In the genomic region with DNA sequence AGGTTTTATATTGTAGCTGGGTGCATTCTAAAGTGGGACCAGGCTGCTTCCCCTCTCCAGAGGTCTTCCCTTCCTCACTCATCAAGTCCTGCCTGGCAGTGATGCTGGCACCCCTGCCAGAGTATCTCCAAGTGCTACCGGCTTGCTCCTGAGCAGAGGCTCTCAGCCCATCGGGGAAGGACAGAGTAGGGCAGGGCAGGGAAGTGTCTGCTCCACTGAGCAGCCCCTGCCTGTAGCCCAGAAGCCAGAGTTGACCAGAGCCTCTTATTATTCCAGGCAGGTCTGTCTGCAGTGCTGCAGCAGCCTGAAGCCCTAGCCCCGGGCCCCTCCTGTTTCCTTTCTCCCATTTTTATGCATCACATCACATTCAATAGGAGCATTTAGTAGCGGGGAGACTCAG, we compare ENCODE assay signal across 20 cellular contexts. TPM values are rescaled to one million over a fixed set of nuclear protein-coding genes. Genes with fewer than 3 reads are reported as not detected.
DNase-seq lines count a peak whose midpoint lies in the region; ATAC-seq and TF ChIP-seq lines count a peak whose summit lies in the region.
"Had no signal": no experiment of that assay in that cellular context is flagged by ENCODE, and none has a peak within 500 bp of the region (broad histone marks: within the 10 kb centered on the region; RNA-seq: fewer than 3 reads in every experiment).

No MANE protein-coding gene starts in this region.

- H3K4me3 Mint-ChIP-seq in T-helper 1 cell treated with Interleukin-12 subunit alpha and Interleukin-12 subunit beta and Interleukin-4 antibody, amounts not matched to agents 30 μg/mL and 1 μg/mL, for 36 hours, result no peak overlapping the region
- H3K4me3 Mint-ChIP-seq: activated naive CD4-positive, alpha-beta T cell treated with anti-CD3 and anti-CD28 coated beads, Interleukin-2, amount 50 U/mL, for 24 hours; IgD-negative memory B cell had no signal

- H3K4me3 ChIP-seq in RWPE2 (ENCODE audit: severe bottlenecking), result no peak overlapping the region
- no peak overlapping the region for H3K4me3 ChIP-seq in rectal smooth muscle tissue (ENCODE audit: low read length)
- H3K4me3 ChIP-seq: BLaER1 treated with 17β-estradiol and CSF1 and Interleukin-3, amounts not matched to agents 10 nM and 100 nM; body of pancreas; ovary; smooth muscle cell had no signal

- POLR2A ChIA-PET in GM10248 (lab: Yijun Ruan, JAX), result no interaction called here

- TF ChIP-seq CTCF in RWPE2 (IDR thresholded peaks at IDR 0.05; ENCODE audit: poor library complexity, severe bottlenecking) (no peak), GM10248 (IDR thresholded peaks at IDR 0.05; ENCODE audit: control extremely low read depth, extremely low read depth, low read depth, missing control alignments) (no peak)

- H3K9me3 Mint-ChIP-seq in T-helper 1 cell treated with Interleukin-12 subunit alpha and Interleukin-12 subunit beta and Interleukin-4 antibody, amounts not matched to agents 30 μg/mL and 1 μg/mL, for 36 hours, result no peaks in the 10 kb centered on the region
- H3K9me3 Mint-ChIP-seq: activated naive CD4-positive, alpha-beta T cell treated with anti-CD3 and anti-CD28 coated beads, Interleukin-2, amount 50 U/mL, for 24 hours; IgD-negative memory B cell had no signal

- ATAC-seq in RWPE2 (ENCODE audit: low read depth), result no peak
- peak in 1 of 2 donors; percentile 40 for ATAC-seq in left cardiac atrium
- ATAC-seq in left lobe of liver, result no peak
- ATAC-seq: body of pancreas had no signal

- H3K27me3 ChIP-seq in RWPE2 (ENCODE audit: insufficient read depth, poor library complexity, severe bottlenecking) (no peaks in the 10 kb centered on the region), rectal smooth muscle tissue (ENCODE audit: control insufficient read depth, insufficient read depth, low read length) (no peaks in the 10 kb centered on the region)
- H3K27me3 ChIP-seq: BLaER1 treated with 17β-estradiol and CSF1 and Interleukin-3, amounts not matched to agents 10 nM and 100 nM; body of pancreas; ovary had no signal

- H3K27me3 Mint-ChIP-seq in T-helper 1 cell treated with Interleukin-12 subunit alpha and Interleukin-12 subunit beta and Interleukin-4 antibody, amounts not matched to agents 30 μg/mL and 1 μg/mL, for 36 hours (ENCODE audit: low read depth), result no peaks in the 10 kb centered on the region
- H3K27me3 Mint-ChIP-seq: activated naive CD4-positive, alpha-beta T cell treated with anti-CD3 and anti-CD28 coated beads, Interleukin-2, amount 50 U/mL, for 24 hours had no signal

- H3K36me3 ChIP-seq in RWPE2 (ENCODE audit: low read depth), result peaks cover 14% of the 10 kb centered on the region
- peaks cover 3% of the 10 kb centered on the region for H3K36me3 ChIP-seq in rectal smooth muscle tissue (ENCODE audit: control insufficient read depth, insufficient read depth, low read length)
- H3K36me3 ChIP-seq: ovary had no signal

- CTCF ChIA-PET in GM10248 (lab: Yijun Ruan, JAX), result interaction anchor here (1.2 to 2.3 kb wide), 3 partner anchors 13 to 51 kb away, joined by 3 to 8 read pairs (median 5); partner anchors contain the start of gene ATP2B4

- peak overlapping the region; percentile 33 for H3K27ac Mint-ChIP-seq in T-helper 1 cell treated with Interleukin-12 subunit alpha and Interleukin-12 subunit beta and Interleukin-4 antibody, amounts not matched to agents 30 μg/mL and 1 μg/mL, for 36 hours
- H3K27ac Mint-ChIP-seq: activated naive CD4-positive, alpha-beta T cell treated with anti-CD3 and anti-CD28 coated beads, Interleukin-2, amount 50 U/mL, for 24 hours had no signal

- peaks cover 63% of the 10 kb centered on the region for H3K4me1 Mint-ChIP-seq in T-helper 1 cell treated with Interleukin-12 subunit alpha and Interleukin-12 subunit beta and Interleukin-4 antibody, amounts not matched to agents 30 μg/mL and 1 μg/mL, for 36 hours (ENCODE audit: low read depth)

- H3K4me1 ChIP-seq in RWPE2 (ENCODE audit: insufficient read depth, poor library complexity, severe bottlenecking), result peaks cover 25% of the 10 kb centered on the region
- peaks cover 59% of the 10 kb centered on the region for H3K4me1 ChIP-seq in rectal smooth muscle tissue (ENCODE audit: control insufficient read depth, insufficient read depth, low read length)

- DNase-seq in T-helper 1 cell (no peak), RWPE2 (ENCODE audit: low spot score) (no peak), left cardiac atrium (peak; percentile 34), GM10248 (ENCODE audit: extremely low spot score) (no peak), left lobe of liver (ENCODE audit: low spot score) (no peak)
- no peak for DNase-seq in stimulated activated CD8-positive, alpha-beta memory T cell treated with anti-CD3 and anti-CD28 coated beads, Interleukin-4, amount 100 ng/mL, for 48 hours
- DNase-seq: body of pancreas; DMS79 treated with DMSO at 0.1 percent for 48 hours; MV-4-11; NCI-H2081 treated with DMSO at 0.1 percent for 48 hours; NCI-H526; ovary; stimulated activated naive CD4-positive, alpha-beta T cell had no signal

- no peak overlapping the region for H3K9ac ChIP-seq in rectal smooth muscle tissue (ENCODE audit: low read length)

- intact Hi-C loops in left cardiac atrium (cut with DNase I), result no loop called here

- H3K9me3 ChIP-seq in RWPE2 (ENCODE audit: severe bottlenecking), result no peaks in the 10 kb centered on the region
- H3K9me3 ChIP-seq: body of pancreas, ovary had no signal

- H3K36me3 Mint-ChIP-seq in T-helper 1 cell treated with Interleukin-12 subunit alpha and Interleukin-12 subunit beta and Interleukin-4 antibody, amounts not matched to agents 30 μg/mL and 1 μg/mL, for 36 hours (ENCODE audit: low read depth), result peaks cover 24% of the 10 kb centered on the region

- H3K27ac ChIP-seq in RWPE2 (ENCODE audit: poor library complexity, severe bottlenecking) (peak overlapping the region; percentile 15), rectal smooth muscle tissue (ENCODE audit: low read depth, low read length) (peak overlapping the region; percentile 96)
- H3K27ac ChIP-seq: 22Rv1, body of pancreas, ovary had no signal

RNA-seq across cellular contexts. Expression of gene ATP2B4, which starts 51.1 kb away (rescaled TPM):
- 100 to 1,000 TPM in 1 of 2 donors, 10 to 100 TPM in 1; 81.4 to 102 TPM for total RNA-seq in left cardiac atrium
- total RNA-seq in left lobe of liver, result 9.9 TPM
